In genomic region chrX:10496345-10496965, GRCh38 we compare ENCODE assay signal across 15 cellular contexts.
DNase-seq lines count a peak whose midpoint lies in the region; ATAC-seq, FAIRE-seq and TF ChIP-seq lines count a peak whose summit lies in the region.
"Had no signal": no experiment of that assay in that cellular context is flagged by ENCODE, and none has a peak within 500 bp of the region (broad histone marks: within the 10 kb centered on the region; RNA-seq: fewer than 3 reads in every experiment).

No MANE protein-coding gene starts in this region.

- TF ChIP-seq EP300 in HepG2 (IDR thresholded peaks at IDR 0.05; ENCODE audit: low read depth in 2 of 2, low read length in 2 of 2) (no peak), HepG2 (CRISPR knock-in tag; IDR thresholded peaks at IDR 0.05; ENCODE audit: borderline replicate concordance) (no peak)

- no peak for FAIRE-seq in HepG2 (lab: Jason Lieb, UNC)

- TF ChIP-seq CTCF in liver (IDR thresholded peaks at IDR 0.05; ENCODE audit: low read depth, low read length, missing input control): no peak
- no peak for TF ChIP-seq CTCF in HepG2 (CRISPR knock-in tag; IDR thresholded peaks at IDR 0.05)
- no peak for TF ChIP-seq CTCF in body of pancreas (IDR thresholded peaks at IDR 0.05)
- no peak for TF ChIP-seq CTCF in psoas muscle (IDR thresholded peaks at IDR 0.05)

- H3K9ac ChIP-seq in liver (ENCODE audit: low read depth in 1 of 2, low read length in 2 of 2): no peak overlapping the region
- H3K9ac ChIP-seq in HepG2 (ENCODE audit: insufficient read depth, low read depth, low read length): no peak overlapping the region

- BruUV-seq in HepG2 (replicated peaks; lab: Mats Ljungman, UMichigan): no TSS peak

- H4K20me1 ChIP-seq in HepG2 (ENCODE audit: insufficient read depth, low read length): no peaks in the 10 kb centered on the region

- intact Hi-C loops in HepG2 (cut with micrococcal nuclease; ENCODE audit: unreplicated experiment) (no loop called here), body of pancreas (cut with DNase I) (no loop called here), left ventricle myocardium superior (cut with micrococcal nuclease) (no loop called here), psoas muscle (cut with DNase I) (no loop called here)

- no peak for TF ChIP-seq POLR2A in HepG2 (IDR thresholded peaks at IDR 0.05; ENCODE audit: insufficient read depth in 1 of 2, low read depth in 2 of 2, low read length in 2 of 2)
- TF ChIP-seq POLR2A in body of pancreas (IDR thresholded peaks at IDR 0.05): no peak

- H3K4me3 ChIP-seq in liver (ENCODE audit: low read depth in 1 of 3, low read length in 3 of 3) (no peak overlapping the region), HepG2 (replicated peaks in 1 of 3; ENCODE audit: insufficient read depth in 1 of 3, low read depth in 2 of 3, low read length in 3 of 3) (no peak overlapping the region), body of pancreas (no peak overlapping the region), psoas muscle (no peak overlapping the region)
- H3K4me3 ChIP-seq: A549, gastrocnemius medialis, thoracic aorta had no signal

- no peaks in the 10 kb centered on the region for H3K27me3 ChIP-seq in liver (ENCODE audit: control insufficient read depth in 4 of 4, insufficient read depth in 4 of 4, low read length in 3 of 4)
- no peaks in the 10 kb centered on the region for H3K27me3 ChIP-seq in HepG2 (ENCODE audit: control insufficient read depth in 1 of 2, insufficient read depth in 2 of 2, low read length in 2 of 2)
- H3K27me3 ChIP-seq in body of pancreas: no peaks in the 10 kb centered on the region
- H3K27me3 ChIP-seq in psoas muscle (ENCODE audit: insufficient read depth in 3 of 3, low read length in 2 of 3): no peaks in the 10 kb centered on the region
- H3K27me3 ChIP-seq: gastrocnemius medialis had no signal

- H3K79me2 ChIP-seq in HepG2 (ENCODE audit: insufficient read depth, low read length): no peaks in the 10 kb centered on the region

- no peaks in the 10 kb centered on the region for H3K4me1 ChIP-seq in liver (ENCODE audit: control insufficient read depth in 4 of 4, insufficient read depth in 4 of 4, low read length in 3 of 4)
- H3K4me1 ChIP-seq in HepG2 (ENCODE audit: insufficient read depth, low read length): no peaks in the 10 kb centered on the region
- H3K4me1 ChIP-seq in body of pancreas: no peaks in the 10 kb centered on the region
- H3K4me1 ChIP-seq in psoas muscle: no peaks in the 10 kb centered on the region
- H3K4me1 ChIP-seq: gastrocnemius medialis had no signal

- H3K4me2 ChIP-seq in HepG2 (ENCODE audit: low read depth, low read length): no peak overlapping the region
- H3K4me2 ChIP-seq: A549 had no signal

- no peaks in the 10 kb centered on the region for H3K36me3 ChIP-seq in liver (ENCODE audit: control insufficient read depth in 4 of 4, insufficient read depth in 3 of 4, low read depth in 1 of 4, low read length in 3 of 4)
- no peaks in the 10 kb centered on the region for H3K36me3 ChIP-seq in HepG2 (replicated peaks in 1 of 2; ENCODE audit: control insufficient read depth in 1 of 2, insufficient read depth in 2 of 2, low read length in 2 of 2)
- no peaks in the 10 kb centered on the region for H3K36me3 ChIP-seq in body of pancreas (replicated peaks in 1 of 2; ENCODE audit: insufficient read depth in 1 of 2, low read depth in 2 of 2)
- no peaks in the 10 kb centered on the region for H3K36me3 ChIP-seq in psoas muscle (ENCODE audit: insufficient read depth in 1 of 2, low read depth in 1 of 2)
- H3K36me3 ChIP-seq: gastrocnemius medialis, thoracic aorta had no signal

- H3K9me3 ChIP-seq in liver (ENCODE audit: control insufficient read depth in 4 of 4, low read length in 3 of 4) (no peaks in the 10 kb centered on the region), HepG2 (ENCODE audit: low read length) (no peaks in the 10 kb centered on the region), body of pancreas (no peaks in the 10 kb centered on the region), psoas muscle (no peaks in the 10 kb centered on the region)
- H3K9me3 ChIP-seq: A549, gastrocnemius medialis, thoracic aorta had no signal

- H2AFZ ChIP-seq in HepG2 (ENCODE audit: low read length): no peak overlapping the region

- ATAC-seq in HepG2: no peak
- ATAC-seq in body of pancreas: peak; percentile 67
- peak; percentile 88 for ATAC-seq in left ventricle myocardium superior
- ATAC-seq in psoas muscle: no peak
- ATAC-seq in GM18907 (IDR thresholded peaks at IDR 0.05; ENCODE audit: unreplicated experiment): no peak
- ATAC-seq: A549, gastrocnemius medialis had no signal

- no peak for DNase-seq in HepG2 (ENCODE audit: low spot score)
- DNase-seq in body of pancreas: no peak
- DNase-seq in left ventricle myocardium superior: no peak
- no peak for DNase-seq in psoas muscle
- DNase-seq in NCI-H1436 treated with DMSO at 0.1 percent for 48 hours (lab: John Stamatoyannopoulos, UW): no peak
- DNase-seq in HuH-7.5 (ENCODE audit: low spot score): no peak
- DNase-seq: central memory CD4-positive, alpha-beta T cell; gastrocnemius medialis; NCI-H1105 treated with DMSO at 0.1 percent for 48 hours; NCI-H748 treated with DMSO at 0.1 percent for 48 hours; retina had no signal

- CTCF ChIA-PET in HepG2 (lab: Yijun Ruan, JAX; ENCODE audit: low intra/inter-chr PET ratio, low total read pairs): no interaction called here

- H3K27ac ChIP-seq in liver (ENCODE audit: low read depth in 1 of 2, low read length in 2 of 2): no peak overlapping the region
- H3K27ac ChIP-seq in HepG2 (ENCODE audit: extremely low read length, insufficient read depth, low read length): no peak overlapping the region
- peak overlapping the region in 1 of 4 donors; percentile 17 for H3K27ac ChIP-seq in body of pancreas
- H3K27ac ChIP-seq in psoas muscle: no peak overlapping the region
- H3K27ac ChIP-seq: gastrocnemius medialis, thoracic aorta had no signal

- POLR2A ChIA-PET in HepG2 (lab: Yijun Ruan, JAX): no interaction called here

- in situ Hi-C loops in HepG2 (cut with HindIII; ENCODE audit: extremely low pct_ligation_motif_present, low pct_unique_long_range_greater_than_20kb): no loop called here

- TF ChIP-seq RAD21 in liver (IDR thresholded peaks at IDR 0.05): no peak
- TF ChIP-seq RAD21 in HepG2 (CRISPR knock-in tag; IDR thresholded peaks at IDR 0.05): no peak

TF ChIP-seq in liver, 16 proteins besides CTCF, POLR2A, EP300 and RAD21:
- no peak for TF ChIP-seq EGR1 (IDR thresholded peaks at IDR 0.05; ENCODE audit: low read depth in 2 of 2)
- TF ChIP-seq, protein P1, sequence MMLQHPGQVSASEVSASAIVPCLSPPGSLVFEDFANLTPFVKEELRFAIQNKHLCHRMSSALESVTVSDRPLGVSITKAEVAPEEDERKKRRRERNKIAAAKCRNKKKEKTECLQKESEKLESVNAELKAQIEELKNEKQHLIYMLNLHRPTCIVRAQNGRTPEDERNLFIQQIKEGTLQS (IDR thresholded peaks at IDR 0.05): no peak
- TF ChIP-seq, protein P2, sequence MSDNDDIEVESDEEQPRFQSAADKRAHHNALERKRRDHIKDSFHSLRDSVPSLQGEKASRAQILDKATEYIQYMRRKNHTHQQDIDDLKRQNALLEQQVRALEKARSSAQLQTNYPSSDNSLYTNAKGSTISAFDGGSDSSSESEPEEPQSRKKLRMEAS (IDR thresholded peaks at IDR 0.05): no peak
- TF ChIP-seq FOXA1 (IDR thresholded peaks at IDR 0.05): no peak
- no peak for TF ChIP-seq GABPA (IDR thresholded peaks at IDR 0.05 in 1 of 2, conservative IDR thresholded peaks at IDR 0.05 in 1 of 2)
- TF ChIP-seq NR2F2 (IDR thresholded peaks at IDR 0.05): peak; percentile 21

TF ChIP-seq in HepG2, 621 proteins besides CTCF, POLR2A, EP300 and RAD21:
- TF ChIP-seq ZNF577 (CRISPR knock-in tag; IDR thresholded peaks at IDR 0.05; ENCODE audit: borderline replicate concordance, low read depth) (no peak), ATF6 (CRISPR knock-in tag; conservative IDR thresholded peaks at IDR 0.05) (no peak)

Comparison
In these comparisons a context has a peak if more than half of its experiments do, and no peak if none do; other contexts are left out.
1. ATAC-seq: peak in body of pancreas (single experiment) and left ventricle myocardium superior (single experiment); none in HepG2 (single experiment), psoas muscle (0 of 4) and GM18907 (single experiment).